ENCODE assay signal across 1 cellular context in the genomic region with DNA sequence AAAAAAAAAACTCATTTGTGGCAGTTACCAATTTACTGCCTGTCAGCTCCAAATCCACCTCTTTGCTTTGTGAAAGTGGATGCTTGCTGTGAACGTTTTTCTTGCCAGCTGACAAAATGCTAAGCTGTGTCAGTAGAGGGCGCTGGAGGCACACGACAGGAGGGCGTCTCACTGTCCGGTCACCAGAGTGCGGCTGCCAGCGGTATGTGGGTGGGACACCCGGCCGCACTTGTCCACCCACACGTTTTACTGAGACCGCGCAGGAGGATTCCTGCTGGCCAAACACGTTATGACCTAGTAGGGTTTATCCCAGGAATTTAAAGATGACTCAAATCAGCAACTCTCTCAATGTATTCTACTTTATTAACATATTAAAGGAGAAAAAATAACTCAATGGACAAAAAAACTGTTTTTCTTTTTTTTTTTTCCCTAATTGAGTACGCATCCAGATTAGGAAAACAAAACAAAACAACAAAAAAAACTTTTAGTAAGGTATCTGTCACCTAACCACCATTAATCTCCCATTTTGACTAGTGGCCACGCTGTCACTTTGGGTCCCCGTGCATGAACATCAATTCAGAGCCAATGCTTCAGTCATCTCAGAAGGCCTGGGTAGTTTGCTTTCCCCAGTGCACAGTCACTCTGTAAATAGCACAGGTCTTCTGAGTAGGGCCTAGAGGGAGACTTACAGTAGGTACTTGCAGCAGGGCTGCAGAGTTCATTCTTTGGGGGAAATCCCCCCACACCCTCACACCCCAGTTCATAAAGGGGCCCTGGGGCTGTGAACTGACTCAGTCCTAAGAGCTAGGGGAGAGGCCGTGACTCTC.
TF ChIP-seq lines count a peak whose summit lies in the region.

No MANE protein-coding gene starts in this region.

TF ChIP-seq in HepG2, 621 proteins besides CTCF, POLR2A, EP300 and RAD21 (continued from another document and continues in another):
- TF ChIP-seq, protein P1, sequence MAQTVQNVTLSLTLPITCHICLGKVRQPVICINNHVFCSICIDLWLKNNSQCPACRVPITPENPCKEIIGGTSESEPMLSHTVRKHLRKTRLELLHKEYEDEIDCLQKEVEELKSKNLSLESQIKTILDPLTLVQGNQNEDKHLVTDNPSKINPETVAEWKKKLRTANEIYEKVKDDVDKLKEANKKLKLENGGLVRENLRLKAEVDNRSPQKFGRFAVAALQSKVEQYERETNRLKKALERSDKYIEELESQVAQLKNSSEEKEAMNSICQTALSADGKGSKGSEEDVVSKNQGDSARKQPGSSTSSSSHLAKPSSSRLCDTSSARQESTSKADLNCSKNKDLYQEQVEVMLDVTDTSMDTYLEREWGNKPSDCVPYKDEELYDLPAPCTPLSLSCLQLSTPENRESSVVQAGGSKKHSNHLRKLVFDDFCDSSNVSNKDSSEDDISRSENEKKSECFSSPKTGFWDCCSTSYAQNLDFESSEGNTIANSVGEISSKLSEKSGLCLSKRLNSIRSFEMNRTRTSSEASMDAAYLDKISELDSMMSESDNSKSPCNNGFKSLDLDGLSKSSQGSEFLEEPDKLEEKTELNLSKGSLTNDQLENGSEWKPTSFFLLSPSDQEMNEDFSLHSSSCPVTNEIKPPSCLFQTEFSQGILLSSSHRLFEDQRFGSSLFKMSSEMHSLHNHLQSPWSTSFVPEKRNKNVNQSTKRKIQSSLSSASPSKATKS (CRISPR knock-in tag; IDR thresholded peaks at IDR 0.05), result no peak
- TF ChIP-seq, protein P2, sequence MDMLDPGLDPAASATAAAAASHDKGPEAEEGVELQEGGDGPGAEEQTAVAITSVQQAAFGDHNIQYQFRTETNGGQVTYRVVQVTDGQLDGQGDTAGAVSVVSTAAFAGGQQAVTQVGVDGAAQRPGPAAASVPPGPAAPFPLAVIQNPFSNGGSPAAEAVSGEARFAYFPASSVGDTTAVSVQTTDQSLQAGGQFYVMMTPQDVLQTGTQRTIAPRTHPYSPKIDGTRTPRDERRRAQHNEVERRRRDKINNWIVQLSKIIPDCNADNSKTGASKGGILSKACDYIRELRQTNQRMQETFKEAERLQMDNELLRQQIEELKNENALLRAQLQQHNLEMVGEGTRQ (IDR thresholded peaks at IDR 0.05; ENCODE audit: low read depth, low read length), result no peak
- TF ChIP-seq, protein P2 (CRISPR knock-in tag; IDR thresholded peaks at IDR 0.05; ENCODE audit: borderline replicate concordance), result no peak
- TF ChIP-seq KLF13 (CRISPR knock-in tag; IDR thresholded peaks at IDR 0.05) (no peak), MYNN (CRISPR knock-in tag; IDR thresholded peaks at IDR 0.05; ENCODE audit: low read depth) (no peak), ZNF180 (CRISPR knock-in tag; IDR thresholded peaks at IDR 0.05; ENCODE audit: borderline replicate concordance, low read depth) (no peak), ZNF451 (CRISPR knock-in tag; IDR thresholded peaks at IDR 0.05) (no peak), ZNF121 (CRISPR knock-in tag; IDR thresholded peaks at IDR 0.05) (peak; percentile 19; the same call in 1 of the 2 replicates), ZMAT3 (CRISPR knock-in tag; conservative IDR thresholded peaks at IDR 0.05) (no peak), SP1 (IDR thresholded peaks at IDR 0.05) (no peak), SP1 (CRISPR knock-in tag; IDR thresholded peaks at IDR 0.05) (peak; percentile 49; the same call in 1 of the 2 replicates), ZNF160 (CRISPR knock-in tag; IDR thresholded peaks at IDR 0.05) (no peak), ZNF558 (CRISPR knock-in tag; IDR thresholded peaks at IDR 0.05; ENCODE audit: borderline replicate concordance) (no peak), MYC (CRISPR knock-in tag; IDR thresholded peaks at IDR 0.05; ENCODE audit: borderline replicate concordance) (no peak), FIP1L1 (IDR thresholded peaks at IDR 0.05; ENCODE audit: borderline replicate concordance, insufficient read depth, low read depth, low read length) (no peak), ZNF773 (CRISPR knock-in tag; IDR thresholded peaks at IDR 0.05; ENCODE audit: borderline replicate concordance) (no peak), MAFK (conservative IDR thresholded peaks at IDR 0.05 in 1 of 2, IDR thresholded peaks at IDR 0.05 in 1 of 2; ENCODE audit: low read length in 2 of 2) (peak; percentile 32 to 45; a peak in 3 of 4 replicates), MAZ (IDR thresholded peaks at IDR 0.05; ENCODE audit: borderline replicate concordance, low read depth, low read length) (no peak), MAZ (CRISPR knock-in tag; IDR thresholded peaks at IDR 0.05; ENCODE audit: low read depth) (no peak), KLF16 (CRISPR knock-in tag; IDR thresholded peaks at IDR 0.05) (0 out of 4 replicates have a peak, but pooled peaks of 1 of the 2 experiments have one; percentile 36), POGZ (CRISPR knock-in tag; IDR thresholded peaks at IDR 0.05) (no peak), ZNF570 (CRISPR knock-in tag; IDR thresholded peaks at IDR 0.05; ENCODE audit: borderline replicate concordance) (no peak), ZBTB7B (CRISPR knock-in tag; IDR thresholded peaks at IDR 0.05) (no peak), SMAD1 (CRISPR knock-in tag; IDR thresholded peaks at IDR 0.05; ENCODE audit: borderline replicate concordance, low read depth) (no peak), ZKSCAN5 (CRISPR knock-in tag; IDR thresholded peaks at IDR 0.05) (no peak), KDM4B (CRISPR knock-in tag; IDR thresholded peaks at IDR 0.05) (no peak), SRY (CRISPR knock-in tag; IDR thresholded peaks at IDR 0.05) (no peak), GATAD1 (CRISPR knock-in tag; IDR thresholded peaks at IDR 0.05) (no peak), ZMYM3 (CRISPR knock-in tag; IDR thresholded peaks at IDR 0.05) (no peak), ZNF713 (CRISPR knock-in tag; IDR thresholded peaks at IDR 0.05) (no peak)
- TF ChIP-seq, protein P3, sequence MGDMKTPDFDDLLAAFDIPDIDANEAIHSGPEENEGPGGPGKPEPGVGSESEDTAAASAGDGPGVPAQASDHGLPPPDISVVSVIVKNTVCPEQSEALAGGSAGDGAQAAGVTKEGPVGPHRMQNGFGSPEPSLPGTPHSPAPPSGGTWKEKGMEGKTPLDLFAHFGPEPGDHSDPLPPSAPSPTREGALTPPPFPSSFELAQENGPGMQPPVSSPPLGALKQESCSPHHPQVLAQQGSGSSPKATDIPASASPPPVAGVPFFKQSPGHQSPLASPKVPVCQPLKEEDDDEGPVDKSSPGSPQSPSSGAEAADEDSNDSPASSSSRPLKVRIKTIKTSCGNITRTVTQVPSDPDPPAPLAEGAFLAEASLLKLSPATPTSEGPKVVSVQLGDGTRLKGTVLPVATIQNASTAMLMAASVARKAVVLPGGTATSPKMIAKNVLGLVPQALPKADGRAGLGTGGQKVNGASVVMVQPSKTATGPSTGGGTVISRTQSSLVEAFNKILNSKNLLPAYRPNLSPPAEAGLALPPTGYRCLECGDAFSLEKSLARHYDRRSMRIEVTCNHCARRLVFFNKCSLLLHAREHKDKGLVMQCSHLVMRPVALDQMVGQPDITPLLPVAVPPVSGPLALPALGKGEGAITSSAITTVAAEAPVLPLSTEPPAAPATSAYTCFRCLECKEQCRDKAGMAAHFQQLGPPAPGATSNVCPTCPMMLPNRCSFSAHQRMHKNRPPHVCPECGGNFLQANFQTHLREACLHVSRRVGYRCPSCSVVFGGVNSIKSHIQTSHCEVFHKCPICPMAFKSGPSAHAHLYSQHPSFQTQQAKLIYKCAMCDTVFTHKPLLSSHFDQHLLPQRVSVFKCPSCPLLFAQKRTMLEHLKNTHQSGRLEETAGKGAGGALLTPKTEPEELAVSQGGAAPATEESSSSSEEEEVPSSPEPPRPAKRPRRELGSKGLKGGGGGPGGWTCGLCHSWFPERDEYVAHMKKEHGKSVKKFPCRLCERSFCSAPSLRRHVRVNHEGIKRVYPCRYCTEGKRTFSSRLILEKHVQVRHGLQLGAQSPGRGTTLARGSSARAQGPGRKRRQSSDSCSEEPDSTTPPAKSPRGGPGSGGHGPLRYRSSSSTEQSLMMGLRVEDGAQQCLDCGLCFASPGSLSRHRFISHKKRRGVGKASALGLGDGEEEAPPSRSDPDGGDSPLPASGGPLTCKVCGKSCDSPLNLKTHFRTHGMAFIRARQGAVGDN (CRISPR knock-in tag; IDR thresholded peaks at IDR 0.05), result 0 out of 2 replicates have a peak, but pooled peaks have one; percentile 28
- TF ChIP-seq, protein P4, sequence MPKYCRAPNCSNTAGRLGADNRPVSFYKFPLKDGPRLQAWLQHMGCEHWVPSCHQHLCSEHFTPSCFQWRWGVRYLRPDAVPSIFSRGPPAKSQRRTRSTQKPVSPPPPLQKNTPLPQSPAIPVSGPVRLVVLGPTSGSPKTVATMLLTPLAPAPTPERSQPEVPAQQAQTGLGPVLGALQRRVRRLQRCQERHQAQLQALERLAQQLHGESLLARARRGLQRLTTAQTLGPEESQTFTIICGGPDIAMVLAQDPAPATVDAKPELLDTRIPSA (CRISPR knock-in tag; IDR thresholded peaks at IDR 0.05; ENCODE audit: borderline replicate concordance), result no peak
- TF ChIP-seq, protein P5, sequence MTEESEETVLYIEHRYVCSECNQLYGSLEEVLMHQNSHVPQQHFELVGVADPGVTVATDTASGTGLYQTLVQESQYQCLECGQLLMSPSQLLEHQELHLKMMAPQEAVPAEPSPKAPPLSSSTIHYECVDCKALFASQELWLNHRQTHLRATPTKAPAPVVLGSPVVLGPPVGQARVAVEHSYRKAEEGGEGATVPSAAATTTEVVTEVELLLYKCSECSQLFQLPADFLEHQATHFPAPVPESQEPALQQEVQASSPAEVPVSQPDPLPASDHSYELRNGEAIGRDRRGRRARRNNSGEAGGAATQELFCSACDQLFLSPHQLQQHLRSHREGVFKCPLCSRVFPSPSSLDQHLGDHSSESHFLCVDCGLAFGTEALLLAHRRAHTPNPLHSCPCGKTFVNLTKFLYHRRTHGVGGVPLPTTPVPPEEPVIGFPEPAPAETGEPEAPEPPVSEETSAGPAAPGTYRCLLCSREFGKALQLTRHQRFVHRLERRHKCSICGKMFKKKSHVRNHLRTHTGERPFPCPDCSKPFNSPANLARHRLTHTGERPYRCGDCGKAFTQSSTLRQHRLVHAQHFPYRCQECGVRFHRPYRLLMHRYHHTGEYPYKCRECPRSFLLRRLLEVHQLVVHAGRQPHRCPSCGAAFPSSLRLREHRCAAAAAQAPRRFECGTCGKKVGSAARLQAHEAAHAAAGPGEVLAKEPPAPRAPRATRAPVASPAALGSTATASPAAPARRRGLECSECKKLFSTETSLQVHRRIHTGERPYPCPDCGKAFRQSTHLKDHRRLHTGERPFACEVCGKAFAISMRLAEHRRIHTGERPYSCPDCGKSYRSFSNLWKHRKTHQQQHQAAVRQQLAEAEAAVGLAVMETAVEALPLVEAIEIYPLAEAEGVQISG (CRISPR knock-in tag; IDR thresholded peaks at IDR 0.05), result no peak
- TF ChIP-seq, protein P6, sequence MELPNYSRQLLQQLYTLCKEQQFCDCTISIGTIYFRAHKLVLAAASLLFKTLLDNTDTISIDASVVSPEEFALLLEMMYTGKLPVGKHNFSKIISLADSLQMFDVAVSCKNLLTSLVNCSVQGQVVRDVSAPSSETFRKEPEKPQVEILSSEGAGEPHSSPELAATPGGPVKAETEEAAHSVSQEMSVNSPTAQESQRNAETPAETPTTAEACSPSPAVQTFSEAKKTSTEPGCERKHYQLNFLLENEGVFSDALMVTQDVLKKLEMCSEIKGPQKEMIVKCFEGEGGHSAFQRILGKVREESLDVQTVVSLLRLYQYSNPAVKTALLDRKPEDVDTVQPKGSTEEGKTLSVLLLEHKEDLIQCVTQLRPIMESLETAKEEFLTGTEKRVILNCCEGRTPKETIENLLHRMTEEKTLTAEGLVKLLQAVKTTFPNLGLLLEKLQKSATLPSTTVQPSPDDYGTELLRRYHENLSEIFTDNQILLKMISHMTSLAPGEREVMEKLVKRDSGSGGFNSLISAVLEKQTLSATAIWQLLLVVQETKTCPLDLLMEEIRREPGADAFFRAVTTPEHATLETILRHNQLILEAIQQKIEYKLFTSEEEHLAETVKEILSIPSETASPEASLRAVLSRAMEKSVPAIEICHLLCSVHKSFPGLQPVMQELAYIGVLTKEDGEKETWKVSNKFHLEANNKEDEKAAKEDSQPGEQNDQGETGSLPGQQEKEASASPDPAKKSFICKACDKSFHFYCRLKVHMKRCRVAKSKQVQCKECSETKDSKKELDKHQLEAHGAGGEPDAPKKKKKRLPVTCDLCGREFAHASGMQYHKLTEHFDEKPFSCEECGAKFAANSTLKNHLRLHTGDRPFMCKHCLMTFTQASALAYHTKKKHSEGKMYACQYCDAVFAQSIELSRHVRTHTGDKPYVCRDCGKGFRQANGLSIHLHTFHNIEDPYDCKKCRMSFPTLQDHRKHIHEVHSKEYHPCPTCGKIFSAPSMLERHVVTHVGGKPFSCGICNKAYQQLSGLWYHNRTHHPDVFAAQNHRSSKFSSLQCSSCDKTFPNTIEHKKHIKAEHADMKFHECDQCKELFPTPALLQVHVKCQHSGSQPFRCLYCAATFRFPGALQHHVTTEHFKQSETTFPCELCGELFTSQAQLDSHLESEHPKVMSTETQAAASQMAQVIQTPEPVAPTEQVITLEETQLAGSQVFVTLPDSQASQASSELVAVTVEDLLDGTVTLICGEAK (IDR thresholded peaks at IDR 0.05), result no peak
- TF ChIP-seq, protein P6 (CRISPR knock-in tag; IDR thresholded peaks at IDR 0.05), result no peak
